1 cellular context compared by ENCODE assay signal in the genomic region with DNA sequence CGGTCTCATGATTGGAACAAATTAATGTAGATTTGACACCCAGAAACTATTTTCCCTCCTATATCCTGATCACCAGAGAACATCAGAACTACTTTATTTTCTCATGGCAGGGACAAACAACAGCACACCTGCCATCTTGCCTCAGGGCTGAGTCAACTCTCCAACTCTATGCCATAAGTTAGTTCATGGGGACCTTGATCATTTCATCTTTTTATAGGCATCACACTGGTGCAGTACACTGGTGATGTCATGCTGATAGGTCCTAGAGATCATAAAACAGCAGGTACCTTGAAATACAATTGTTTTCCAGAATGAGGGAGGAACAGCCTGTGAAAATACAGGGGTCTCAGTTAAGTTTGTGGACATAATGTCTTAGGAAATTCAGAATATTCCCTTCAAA.
TF ChIP-seq lines count a peak whose summit lies in the region.

No MANE protein-coding gene starts in this region.

TF ChIP-seq in HEK293, 187 proteins besides CTCF, POLR2A, EP300 and RAD21 (continued from another document):
- TF ChIP-seq, protein P1, sequence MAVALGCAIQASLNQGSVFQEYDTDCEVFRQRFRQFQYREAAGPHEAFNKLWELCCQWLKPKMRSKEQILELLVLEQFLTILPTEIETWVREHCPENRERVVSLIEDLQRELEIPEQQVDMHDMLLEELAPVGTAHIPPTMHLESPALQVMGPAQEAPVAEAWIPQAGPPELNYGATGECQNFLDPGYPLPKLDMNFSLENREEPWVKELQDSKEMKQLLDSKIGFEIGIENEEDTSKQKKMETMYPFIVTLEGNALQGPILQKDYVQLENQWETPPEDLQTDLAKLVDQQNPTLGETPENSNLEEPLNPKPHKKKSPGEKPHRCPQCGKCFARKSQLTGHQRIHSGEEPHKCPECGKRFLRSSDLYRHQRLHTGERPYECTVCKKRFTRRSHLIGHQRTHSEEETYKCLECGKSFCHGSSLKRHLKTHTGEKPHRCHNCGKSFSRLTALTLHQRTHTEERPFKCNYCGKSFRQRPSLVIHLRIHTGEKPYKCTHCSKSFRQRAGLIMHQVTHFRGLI (tag by site-specific recombination; IDR thresholded peaks at IDR 0.05), result no peak
- TF ChIP-seq MZF1 (tag by site-specific recombination; IDR thresholded peaks at IDR 0.05; ENCODE audit: borderline replicate concordance), result no peak
- TF ChIP-seq ZNF473 (tag by site-specific recombination; IDR thresholded peaks at IDR 0.05), result no peak
- TF ChIP-seq ATF2 (tag by site-specific recombination; IDR thresholded peaks at IDR 0.05; ENCODE audit: low read depth), result peak; percentile 51; the same call in 1 of the 2 replicates
- TF ChIP-seq EGR2 (tag by site-specific recombination; IDR thresholded peaks at IDR 0.05; ENCODE audit: low read depth), result no peak
- no peak for TF ChIP-seq ZNF140 (tag by site-specific recombination; IDR thresholded peaks at IDR 0.05)
